8 cellular contexts compared by ENCODE assay signal in the genomic region with DNA sequence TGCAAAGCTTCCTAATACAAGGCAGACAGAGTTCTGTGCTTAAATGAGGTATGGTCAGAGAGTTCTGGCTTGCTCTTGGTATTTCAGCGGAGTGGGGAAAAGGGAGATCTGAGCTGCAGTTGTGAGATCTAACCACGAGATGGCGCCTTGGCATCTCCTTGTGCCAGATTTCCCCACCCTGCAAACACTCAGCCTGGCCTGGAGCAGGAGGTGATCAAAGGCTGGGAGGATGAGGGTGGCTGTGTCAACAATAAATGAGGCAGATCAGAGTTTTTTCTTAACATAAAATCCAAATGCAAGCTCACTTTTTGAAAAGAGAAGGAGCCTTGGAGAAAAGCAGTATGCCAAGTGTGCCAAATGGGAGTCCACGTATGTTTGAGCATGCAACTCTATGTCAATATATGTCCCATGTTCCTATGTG. TPM values are rescaled to one million over a fixed set of nuclear protein-coding genes. Genes with fewer than 3 reads are reported as not detected.
DNase-seq lines count a peak whose midpoint lies in the region; ATAC-seq and TF ChIP-seq lines count a peak whose summit lies in the region.

No MANE protein-coding gene starts in this region.

- ATAC-seq in GM23338 (peak; percentile 56), GM18873 (IDR thresholded peaks at IDR 0.05; ENCODE audit: low FRiP score, unreplicated experiment) (no peak)

- H3K79me2 ChIP-seq in GM23338 (replicated peaks; ENCODE audit: insufficient read depth): no peaks in the 10 kb centered on the region

- peaks cover 15% of the 10 kb centered on the region for H3K4me1 Mint-ChIP-seq in GM23338

- TF ChIP-seq CTCF in GM23338 (conservative IDR thresholded peaks at IDR 0.05; ENCODE audit: low read depth in 2 of 2) (peak; percentile 93 to 99), liver (IDR thresholded peaks at IDR 0.05; ENCODE audit: low read depth, low read length, missing input control) (peak; percentile 87)

- H2AFZ ChIP-seq in GM23338: no peak overlapping the region

- H3K36me3 ChIP-seq in GM23338 (ENCODE audit: insufficient read depth) (no peaks in the 10 kb centered on the region), liver (ENCODE audit: control insufficient read depth in 4 of 4, insufficient read depth in 3 of 4, low read depth in 1 of 4, low read length in 3 of 4) (peaks cover 0 to 3% (median 0%) of the 10 kb centered on the region in 4 donors)

- no peak overlapping the region; the same call in 2 of the 3 replicates for H3K4me3 Mint-ChIP-seq in GM23338

- H3K9me3 Mint-ChIP-seq in GM23338: no peaks in the 10 kb centered on the region; the same call in 2 of the 3 replicates

- H3K9me2 ChIP-seq in GM23338 (ENCODE audit: insufficient read depth): no peaks in the 10 kb centered on the region

- DNase-seq in AG20443 (ENCODE audit: low spot score): peak; percentile 87
- DNase-seq in GM23338 (ENCODE audit: low spot score): peak; percentile 87
- DNase-seq in NCI-H446 treated with DMSO at 0.1 percent for 48 hours (lab: John Stamatoyannopoulos, UW): peak; percentile 22
- DNase-seq in activated CD4-positive, alpha-beta T cell treated with anti-CD3 and anti-CD28 coated beads for 48 hours: peak; percentile 76
- peak; percentile 63 for DNase-seq in dedifferentiated amniotic fluid mesenchymal stem cell (ENCODE audit: extremely low spot score)
- peak; percentile 38 to 43 for DNase-seq in stimulated activated CD8-positive, alpha-beta memory T cell treated with anti-CD3 and anti-CD28 coated beads, Interleukin-4, amount 100 ng/mL, for 1 hour (ENCODE audit: low read depth in 2 of 2, low spot score in 1 of 2)

- TF ChIP-seq RAD21 in liver (IDR thresholded peaks at IDR 0.05): peak; percentile 90 to 97

- H3K27ac Mint-ChIP-seq in GM23338: no peak overlapping the region

- H3K4me1 ChIP-seq in GM23338 (ENCODE audit: insufficient read depth) (peaks cover 4% of the 10 kb centered on the region; the same call in 1 of the 2 replicates), liver (ENCODE audit: control insufficient read depth in 4 of 4, insufficient read depth in 4 of 4, low read length in 3 of 4) (peaks cover 0 to 7% (median 3%) of the 10 kb centered on the region in 4 donors)

- no peaks in the 10 kb centered on the region for H3K9me3 ChIP-seq in liver (ENCODE audit: control insufficient read depth in 4 of 4, low read length in 3 of 4)

- WGBS in liver: 16% methylated on average over 4 of the region's 4 CpGs

- no peak overlapping the region for H3K9ac ChIP-seq in liver (ENCODE audit: low read depth in 1 of 2, low read length in 2 of 2)

- H3K27me3 Mint-ChIP-seq in GM23338 (ENCODE audit: insufficient read depth, low read depth, poor library complexity): peaks cover 50% of the 10 kb centered on the region

- H3F3A ChIP-seq in GM23338 (replicated peaks; ENCODE audit: low read depth): peaks cover 16% of the 10 kb centered on the region; the same call in 1 of the 2 replicates

- H4K20me1 ChIP-seq in GM23338 (replicated peaks; ENCODE audit: insufficient read depth): peaks cover 4% of the 10 kb centered on the region; the same call in 1 of the 2 replicates

- H3K4me2 ChIP-seq in GM23338: no peak overlapping the region

- no peak overlapping the region for H3K27ac ChIP-seq in GM23338 (ENCODE audit: low read depth)
- no peak overlapping the region for H3K27ac ChIP-seq in liver (ENCODE audit: low read depth in 1 of 2, low read length in 2 of 2)

- H3K27me3 ChIP-seq in GM23338 (ENCODE audit: insufficient read depth) (peaks cover 60% of the 10 kb centered on the region), liver (ENCODE audit: control insufficient read depth in 4 of 4, insufficient read depth in 4 of 4, low read length in 3 of 4) (peaks cover 0 to 6% (median 3%) of the 10 kb centered on the region in 4 donors)

- H3K36me3 Mint-ChIP-seq in GM23338 (ENCODE audit: low read depth): peaks cover 18% of the 10 kb centered on the region

- no peak overlapping the region for H3K4me3 ChIP-seq in GM23338
- H3K4me3 ChIP-seq in liver (ENCODE audit: low read depth in 1 of 3, low read length in 3 of 3): no peak overlapping the region

TF ChIP-seq in GM23338, 12 proteins besides CTCF, POLR2A, EP300 and RAD21 (continues in another document):
- TF ChIP-seq NANOG (IDR thresholded peaks at IDR 0.05; ENCODE audit: borderline replicate concordance) (no peak), STAT1 (IDR thresholded peaks at IDR 0.05; ENCODE audit: unreplicated experiment) (no peak), CREB1 (CRISPR knock-in tag; IDR thresholded peaks at IDR 0.05; ENCODE audit: low read depth) (no peak)
- TF ChIP-seq, protein P1, sequence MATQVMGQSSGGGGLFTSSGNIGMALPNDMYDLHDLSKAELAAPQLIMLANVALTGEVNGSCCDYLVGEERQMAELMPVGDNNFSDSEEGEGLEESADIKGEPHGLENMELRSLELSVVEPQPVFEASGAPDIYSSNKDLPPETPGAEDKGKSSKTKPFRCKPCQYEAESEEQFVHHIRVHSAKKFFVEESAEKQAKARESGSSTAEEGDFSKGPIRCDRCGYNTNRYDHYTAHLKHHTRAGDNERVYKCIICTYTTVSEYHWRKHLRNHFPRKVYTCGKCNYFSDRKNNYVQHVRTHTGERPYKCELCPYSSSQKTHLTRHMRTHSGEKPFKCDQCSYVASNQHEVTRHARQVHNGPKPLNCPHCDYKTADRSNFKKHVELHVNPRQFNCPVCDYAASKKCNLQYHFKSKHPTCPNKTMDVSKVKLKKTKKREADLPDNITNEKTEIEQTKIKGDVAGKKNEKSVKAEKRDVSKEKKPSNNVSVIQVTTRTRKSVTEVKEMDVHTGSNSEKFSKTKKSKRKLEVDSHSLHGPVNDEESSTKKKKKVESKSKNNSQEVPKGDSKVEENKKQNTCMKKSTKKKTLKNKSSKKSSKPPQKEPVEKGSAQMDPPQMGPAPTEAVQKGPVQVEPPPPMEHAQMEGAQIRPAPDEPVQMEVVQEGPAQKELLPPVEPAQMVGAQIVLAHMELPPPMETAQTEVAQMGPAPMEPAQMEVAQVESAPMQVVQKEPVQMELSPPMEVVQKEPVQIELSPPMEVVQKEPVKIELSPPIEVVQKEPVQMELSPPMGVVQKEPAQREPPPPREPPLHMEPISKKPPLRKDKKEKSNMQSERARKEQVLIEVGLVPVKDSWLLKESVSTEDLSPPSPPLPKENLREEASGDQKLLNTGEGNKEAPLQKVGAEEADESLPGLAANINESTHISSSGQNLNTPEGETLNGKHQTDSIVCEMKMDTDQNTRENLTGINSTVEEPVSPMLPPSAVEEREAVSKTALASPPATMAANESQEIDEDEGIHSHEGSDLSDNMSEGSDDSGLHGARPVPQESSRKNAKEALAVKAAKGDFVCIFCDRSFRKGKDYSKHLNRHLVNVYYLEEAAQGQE (IDR thresholded peaks at IDR 0.05; ENCODE audit: unreplicated experiment): no peak

TF ChIP-seq in liver, 16 proteins besides CTCF, POLR2A, EP300 and RAD21 (continues in another document):
- TF ChIP-seq FOXA1 (IDR thresholded peaks at IDR 0.05) (no peak), GABPA (IDR thresholded peaks at IDR 0.05 in 1 of 2, conservative IDR thresholded peaks at IDR 0.05 in 1 of 2) (no peak), EGR1 (IDR thresholded peaks at IDR 0.05; ENCODE audit: low read depth in 2 of 2) (no peak), RXRA (IDR thresholded peaks at IDR 0.05) (no peak), YY1 (IDR thresholded peaks at IDR 0.05) (no peak), HNF4G (IDR thresholded peaks at IDR 0.05) (no peak)
- TF ChIP-seq, protein P2, sequence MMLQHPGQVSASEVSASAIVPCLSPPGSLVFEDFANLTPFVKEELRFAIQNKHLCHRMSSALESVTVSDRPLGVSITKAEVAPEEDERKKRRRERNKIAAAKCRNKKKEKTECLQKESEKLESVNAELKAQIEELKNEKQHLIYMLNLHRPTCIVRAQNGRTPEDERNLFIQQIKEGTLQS (IDR thresholded peaks at IDR 0.05): no peak
- TF ChIP-seq, protein P3, sequence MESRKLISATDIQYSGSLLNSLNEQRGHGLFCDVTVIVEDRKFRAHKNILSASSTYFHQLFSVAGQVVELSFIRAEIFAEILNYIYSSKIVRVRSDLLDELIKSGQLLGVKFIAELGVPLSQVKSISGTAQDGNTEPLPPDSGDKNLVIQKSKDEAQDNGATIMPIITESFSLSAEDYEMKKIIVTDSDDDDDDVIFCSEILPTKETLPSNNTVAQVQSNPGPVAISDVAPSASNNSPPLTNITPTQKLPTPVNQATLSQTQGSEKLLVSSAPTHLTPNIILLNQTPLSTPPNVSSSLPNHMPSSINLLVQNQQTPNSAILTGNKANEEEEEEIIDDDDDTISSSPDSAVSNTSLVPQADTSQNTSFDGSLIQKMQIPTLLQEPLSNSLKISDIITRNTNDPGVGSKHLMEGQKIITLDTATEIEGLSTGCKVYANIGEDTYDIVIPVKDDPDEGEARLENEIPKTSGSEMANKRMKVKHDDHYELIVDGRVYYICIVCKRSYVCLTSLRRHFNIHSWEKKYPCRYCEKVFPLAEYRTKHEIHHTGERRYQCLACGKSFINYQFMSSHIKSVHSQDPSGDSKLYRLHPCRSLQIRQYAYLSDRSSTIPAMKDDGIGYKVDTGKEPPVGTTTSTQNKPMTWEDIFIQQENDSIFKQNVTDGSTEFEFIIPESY (IDR thresholded peaks at IDR 0.05): no peak

RNA-seq across cellular contexts. Expression of a gene that starts 4.1 kb away (rescaled TPM):
- 0.12 and 1.4 TPM in 2 replicates for total RNA-seq in GM23338 (2014; rRNA removed; shearing (Covaris generic))
- polyA plus RNA-seq in GM23338 (2016; fragmentation: Nextera tagmentation; extraction: Ambion mirVana) (0.34 TPM in 1 of 2 replicates, not detected in the other), liver (under 1 TPM; 0.07 to 0.21 TPM)
- total RNA-seq in liver: under 1 TPM; 0.08 to 0.09 TPM

RNA-seq across cellular contexts. Expression of a gene that starts 11.4 kb away (rescaled TPM):
- total RNA-seq in GM23338 (2014; rRNA removed; shearing (Covaris generic)): 43.1 and 44.2 TPM in 2 replicates
- polyA plus RNA-seq in GM23338 (2016; fragmentation: Nextera tagmentation; extraction: Ambion mirVana): 13.2 and 14.7 TPM in 2 replicates
- 1 to 10 TPM; 4.4 to 6.9 TPM for total RNA-seq in liver
- polyA plus RNA-seq in liver: 1 to 10 TPM; 2.7 to 7.9 TPM

RNA-seq across cellular contexts. Expression of a gene that starts 11.8 kb away (rescaled TPM):
- total RNA-seq in GM23338 (2014; rRNA removed; shearing (Covaris generic)): 74.0 and 75.1 TPM in 2 replicates
- polyA plus RNA-seq in GM23338 (2016; fragmentation: Nextera tagmentation; extraction: Ambion mirVana) (25.6 and 27.2 TPM in 2 replicates), liver (10 to 100 TPM; 27.0 to 28.3 TPM)
- 100 to 1,000 TPM in 1 of 2 donors, 10 to 100 TPM in 1; 27.5 to 107 TPM for total RNA-seq in liver

Comparison
In these comparisons a context has a peak if more than half of its experiments do, and no peak if none do; other contexts are left out.
1. DNase-seq: peak in every context shown above with its lines; median percentile 87 in AG20443; 87 in GM23338; 76 in activated CD4-positive, alpha-beta T cell treated with anti-CD3 and anti-CD28 coated beads for 48 hours; 63 in dedifferentiated amniotic fluid mesenchymal stem cell; 40 in stimulated activated CD8-positive, alpha-beta memory T cell treated with anti-CD3 and anti-CD28 coated beads, Interleukin-4, amount 100 ng/mL, for 1 hour; 22 in NCI-H446 treated with DMSO at 0.1 percent for 48 hours.